Comparison of ENCODE assay signal across 2 cellular contexts in the genomic region with DNA sequence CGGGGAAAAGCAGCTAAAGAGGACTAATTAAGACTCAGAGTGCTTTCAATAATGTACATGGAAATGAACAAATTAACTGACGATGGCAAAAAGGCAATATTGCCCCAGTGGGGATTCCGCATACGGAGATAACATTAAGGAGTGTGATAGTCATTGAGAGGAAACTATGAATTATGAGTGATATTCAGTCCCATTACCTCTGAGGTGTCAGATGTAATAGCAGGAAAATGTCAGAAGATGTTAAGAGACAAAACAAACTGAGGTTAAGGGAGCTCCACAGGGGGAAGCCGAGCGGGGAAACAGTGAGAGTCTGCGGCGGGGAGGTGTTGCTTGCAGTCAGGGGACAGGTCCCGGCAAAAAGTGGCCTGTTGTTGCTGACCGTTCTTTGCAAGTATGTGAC.
TF ChIP-seq lines count a peak whose summit lies in the region.

No MANE protein-coding gene starts in this region.

TF ChIP-seq in H1, 55 proteins besides CTCF, POLR2A, EP300 and RAD21 (continued from another document):
- TF ChIP-seq SUZ12 (IDR thresholded peaks at IDR 0.05; ENCODE audit: low read length) (no peak), MAX (IDR thresholded peaks at IDR 0.05) (no peak), NANOG (IDR thresholded peaks at IDR 0.05; ENCODE audit: insufficient read depth, low read depth, low read length, poor library complexity, severe bottlenecking) (no peak), SAP30 (IDR thresholded peaks at IDR 0.05; ENCODE audit: insufficient read depth, insufficient replicate concordance, low read length) (no peak), USF2 (IDR thresholded peaks at IDR 0.05; ENCODE audit: low read length) (no peak), SIRT6 (IDR thresholded peaks at IDR 0.05; ENCODE audit: low read length) (no peak), GTF2F1 (IDR thresholded peaks at IDR 0.05; ENCODE audit: borderline replicate concordance, low read depth, low read length) (no peak), FOSL1 (IDR thresholded peaks at IDR 0.05; ENCODE audit: insufficient read depth, low read depth, low read length) (no peak), KDM4A (IDR thresholded peaks at IDR 0.05; ENCODE audit: low read depth, low read length, severe bottlenecking) (no peak), BRCA1 (IDR thresholded peaks at IDR 0.05; ENCODE audit: low read depth, low read length) (no peak), POLR2AphosphoS5 (IDR thresholded peaks at IDR 0.05; ENCODE audit: low read depth, low read length) (no peak)
- TF ChIP-seq, protein P1, sequence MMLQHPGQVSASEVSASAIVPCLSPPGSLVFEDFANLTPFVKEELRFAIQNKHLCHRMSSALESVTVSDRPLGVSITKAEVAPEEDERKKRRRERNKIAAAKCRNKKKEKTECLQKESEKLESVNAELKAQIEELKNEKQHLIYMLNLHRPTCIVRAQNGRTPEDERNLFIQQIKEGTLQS (IDR thresholded peaks at IDR 0.05; ENCODE audit: insufficient read depth, low read depth, low read length) = no peak

TF ChIP-seq in SK-N-SH treated with all-trans-retinoic acid at 6 μM for 48 hours, 23 proteins besides CTCF, POLR2A, EP300 and RAD21 (continued from another document):
- TF ChIP-seq, protein P2, sequence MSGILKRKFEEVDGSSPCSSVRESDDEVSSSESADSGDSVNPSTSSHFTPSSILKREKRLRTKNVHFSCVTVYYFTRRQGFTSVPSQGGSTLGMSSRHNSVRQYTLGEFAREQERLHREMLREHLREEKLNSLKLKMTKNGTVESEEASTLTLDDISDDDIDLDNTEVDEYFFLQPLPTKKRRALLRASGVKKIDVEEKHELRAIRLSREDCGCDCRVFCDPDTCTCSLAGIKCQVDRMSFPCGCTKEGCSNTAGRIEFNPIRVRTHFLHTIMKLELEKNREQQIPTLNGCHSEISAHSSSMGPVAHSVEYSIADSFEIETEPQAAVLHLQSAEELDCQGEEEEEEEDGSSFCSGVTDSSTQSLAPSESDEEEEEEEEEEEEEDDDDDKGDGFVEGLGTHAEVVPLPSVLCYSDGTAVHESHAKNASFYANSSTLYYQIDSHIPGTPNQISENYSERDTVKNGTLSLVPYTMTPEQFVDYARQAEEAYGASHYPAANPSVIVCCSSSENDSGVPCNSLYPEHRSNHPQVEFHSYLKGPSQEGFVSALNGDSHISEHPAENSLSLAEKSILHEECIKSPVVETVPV (CRISPR knock-in tag; IDR thresholded peaks at IDR 0.05) = no peak
- no peak for TF ChIP-seq PATZ1 (CRISPR knock-in tag; IDR thresholded peaks at IDR 0.05; ENCODE audit: borderline replicate concordance)
- TF ChIP-seq, protein P3, sequence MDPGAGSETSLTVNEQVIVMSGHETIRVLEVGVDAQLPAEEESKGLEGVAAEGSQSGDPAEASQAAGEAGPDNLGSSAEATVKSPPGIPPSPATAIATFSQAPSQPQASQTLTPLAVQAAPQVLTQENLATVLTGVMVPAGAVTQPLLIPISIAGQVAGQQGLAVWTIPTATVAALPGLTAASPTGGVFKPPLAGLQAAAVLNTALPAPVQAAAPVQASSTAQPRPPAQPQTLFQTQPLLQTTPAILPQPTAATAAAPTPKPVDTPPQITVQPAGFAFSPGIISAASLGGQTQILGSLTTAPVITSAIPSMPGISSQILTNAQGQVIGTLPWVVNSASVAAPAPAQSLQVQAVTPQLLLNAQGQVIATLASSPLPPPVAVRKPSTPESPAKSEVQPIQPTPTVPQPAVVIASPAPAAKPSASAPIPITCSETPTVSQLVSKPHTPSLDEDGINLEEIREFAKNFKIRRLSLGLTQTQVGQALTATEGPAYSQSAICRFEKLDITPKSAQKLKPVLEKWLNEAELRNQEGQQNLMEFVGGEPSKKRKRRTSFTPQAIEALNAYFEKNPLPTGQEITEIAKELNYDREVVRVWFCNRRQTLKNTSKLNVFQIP (CRISPR knock-in tag; IDR thresholded peaks at IDR 0.05; ENCODE audit: borderline replicate concordance, low read depth) = no peak
- TF ChIP-seq ZNF70 (CRISPR knock-in tag; IDR thresholded peaks at IDR 0.05) = no peak
- TF ChIP-seq ESRRG (CRISPR knock-in tag; IDR thresholded peaks at IDR 0.05) = no peak
- TF ChIP-seq ISL1 (CRISPR knock-in tag; IDR thresholded peaks at IDR 0.05) = no peak
- no peak for TF ChIP-seq ARNTL (CRISPR knock-in tag; IDR thresholded peaks at IDR 0.05; ENCODE audit: borderline replicate concordance, low read depth)
- no peak for TF ChIP-seq OSR1 (CRISPR knock-in tag; IDR thresholded peaks at IDR 0.05)
- no peak for TF ChIP-seq CREB5 (CRISPR knock-in tag; IDR thresholded peaks at IDR 0.05; ENCODE audit: low read depth)
- TF ChIP-seq ZC3H10 (CRISPR knock-in tag; IDR thresholded peaks at IDR 0.05) = no peak
- no peak for TF ChIP-seq RARB (CRISPR knock-in tag; IDR thresholded peaks at IDR 0.05)
- TF ChIP-seq TCF4 (CRISPR knock-in tag; IDR thresholded peaks at IDR 0.05; ENCODE audit: borderline replicate concordance) = no peak
